In the genomic region with DNA sequence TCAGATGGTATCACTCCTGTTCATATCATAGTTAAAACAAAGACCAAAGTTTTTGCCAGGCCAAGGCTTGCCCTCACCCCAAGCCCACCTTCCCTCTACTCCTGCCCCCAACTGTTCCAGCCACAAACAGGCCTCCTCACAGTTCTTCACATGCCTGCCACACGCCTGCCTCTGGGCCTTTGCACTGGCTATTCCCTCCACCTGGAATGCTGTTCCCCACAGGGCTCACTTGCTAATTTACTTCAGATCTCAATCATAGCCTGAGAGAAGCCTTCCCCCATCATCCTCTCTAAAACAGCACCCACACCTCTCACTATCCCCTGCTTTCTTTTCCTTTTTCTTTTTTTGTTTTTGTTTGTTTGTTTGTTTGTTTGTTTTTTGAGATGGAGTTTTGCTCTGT, we compare ENCODE assay signal across 19 cellular contexts. TPM values are rescaled to one million over a fixed set of nuclear protein-coding genes. Genes with fewer than 3 reads are reported as not detected.
DNase-seq lines count a peak whose midpoint lies in the region; ATAC-seq, FAIRE-seq and TF ChIP-seq lines count a peak whose summit lies in the region.
"Had no signal": no experiment of that assay in that cellular context is flagged by ENCODE, and none has a peak within 500 bp of the region (broad histone marks: within the 10 kb centered on the region; RNA-seq: fewer than 3 reads in every experiment).

No MANE protein-coding gene starts in this region.

- TF ChIP-seq CTCF in A549 (IDR thresholded peaks at IDR 0.05) (no peak), HCT116 (IDR thresholded peaks at IDR 0.05 in 2 of 3, conservative IDR thresholded peaks at IDR 0.05 in 1 of 3; ENCODE audit: borderline replicate concordance in 1 of 3, insufficient read depth in 1 of 3, low read depth in 2 of 3, low read length in 2 of 3) (no peak), WTC11 (IDR thresholded peaks at IDR 0.05) (no peak), H1 (IDR thresholded peaks at IDR 0.05; ENCODE audit: control extremely low read depth in 1 of 3, insufficient read depth in 1 of 3, low read depth in 1 of 3, low read length in 3 of 3) (no peak), neural progenitor cell (IDR thresholded peaks at IDR 0.05) (no peak)

- H2AK5ac ChIP-seq in H1 (ENCODE audit: low read depth, low read length) = no peak overlapping the region

- TF ChIP-seq POLR2A in A549 (IDR thresholded peaks at IDR 0.05; ENCODE audit: low read length) = no peak
- no peak for TF ChIP-seq POLR2A in HCT116 (IDR thresholded peaks at IDR 0.05; ENCODE audit: borderline replicate concordance, extremely low read depth, insufficient read depth, insufficient read length)
- no peak for TF ChIP-seq POLR2A in H1 (IDR thresholded peaks at IDR 0.05; ENCODE audit: control extremely low read depth in 1 of 2, low read depth in 2 of 2, low read length in 2 of 2)

- H3K9me2 ChIP-seq in HCT116 (ENCODE audit: insufficient read depth) = no peaks in the 10 kb centered on the region

- no peaks in the 10 kb centered on the region for H3K79me1 ChIP-seq in H1 (ENCODE audit: low read depth, low read length)

- H3K4me1 Mint-ChIP-seq in WTC11 = peaks cover 20% of the 10 kb centered on the region
- H3K4me1 Mint-ChIP-seq in neural progenitor cell = peaks cover 18% of the 10 kb centered on the region

- no peak overlapping the region for H2BK15ac ChIP-seq in H1 (ENCODE audit: low read length)

- no peak overlapping the region for H3K18ac ChIP-seq in H1 (ENCODE audit: extremely low read depth, low read length)

- no peak overlapping the region for H3K4me3 ChIP-seq in A549
- H3K4me3 ChIP-seq in HCT116 (replicated peaks in 1 of 2; ENCODE audit: low read depth in 1 of 2, low read length in 2 of 2) = no peak overlapping the region
- H3K4me3 ChIP-seq in H1 (ENCODE audit: extremely low read depth in 1 of 4, insufficient read depth in 2 of 4, low read depth in 3 of 4, low read length in 4 of 4) = no peak overlapping the region
- H3K4me3 ChIP-seq in neural progenitor cell = no peak overlapping the region
- H3K4me3 ChIP-seq: GM23338 had no signal

- no peak overlapping the region for H3K56ac ChIP-seq in H1 (replicated peaks; ENCODE audit: insufficient read length, low read depth, low read length)

- intact Hi-C loops in HCT116 (cut with micrococcal nuclease) = no loop called here

- H3K27ac ChIP-seq in A549 (no peak overlapping the region; a peak in 1 of 6 replicates), HCT116 (ENCODE audit: low read depth, low read length) (no peak overlapping the region), H1 (ENCODE audit: low read depth, low read length) (no peak overlapping the region), neural progenitor cell (no peak overlapping the region)
- H3K27ac ChIP-seq: C4-2B had no signal

- H4K8ac ChIP-seq in H1 (ENCODE audit: extremely low read depth, insufficient read depth, low read length) = no peak overlapping the region

- H3K9me3 ChIP-seq in A549 = no peaks in the 10 kb centered on the region
- no peaks in the 10 kb centered on the region for H3K9me3 ChIP-seq in HCT116 (ENCODE audit: control insufficient read depth in 1 of 2, insufficient read depth in 1 of 2, low read depth in 1 of 2, low read length in 2 of 2)
- H3K9me3 ChIP-seq in H1 (ENCODE audit: insufficient read depth in 2 of 2, low read depth in 1 of 2, low read length in 1 of 2) = no peaks in the 10 kb centered on the region
- no peaks in the 10 kb centered on the region for H3K9me3 ChIP-seq in neural progenitor cell (ENCODE audit: low read depth)

- DNase-seq in A549 (ENCODE audit: low read depth in 1 of 2, low spot score in 1 of 2) (no peak), HCT116 (ENCODE audit: low read depth, low spot score) (no peak), WTC11 (ENCODE audit: low spot score) (no peak), H1 (ENCODE audit: low read depth in 1 of 2, low spot score in 2 of 2) (no peak), middle frontal gyrus (ENCODE audit: extremely low spot score, low spot score) (no peak), neural progenitor cell (ENCODE audit: low spot score) (no peak), HTR-8/SVneo (ENCODE audit: insufficient read length, low spot score) (no peak)
- no peak for DNase-seq in activated CD4-positive, CD25-positive, alpha-beta regulatory T cell (lab: John Stamatoyannopoulos, UW)
- DNase-seq: AML-193; CD4-positive, alpha-beta T cell; DMS153; DMS79; GDM1; H7 had no signal

- no peak overlapping the region for H4K91ac ChIP-seq in H1 (replicated peaks; ENCODE audit: insufficient read length, low read length)

- FAIRE-seq in A549 (lab: Jason Lieb, UNC) (no peak), H1 (lab: Jason Lieb, UNC) (no peak), HTR-8/SVneo (lab: Jason Lieb, UNC) (no peak)
- FAIRE-seq: A204.1, GM12892, GM18507 had no signal

- H3K4me1 ChIP-seq in A549 = peaks cover 18% of the 10 kb centered on the region
- H3K4me1 ChIP-seq in HCT116 (ENCODE audit: control insufficient read depth in 1 of 2, insufficient read depth in 2 of 2, low read length in 2 of 2) = peaks cover 8 to 36% of the 10 kb centered on the region in 2 experiments
- peaks cover 0 to 4% (median 3%) of the 10 kb centered on the region in 4 experiments; a peak in 5 of 7 replicates for H3K4me1 ChIP-seq in H1 (replicated peaks in 1 of 4; ENCODE audit: control insufficient read depth in 3 of 4, insufficient read depth in 4 of 4, low read length in 3 of 4)
- no peaks in the 10 kb centered on the region for H3K4me1 ChIP-seq in neural progenitor cell

- H3K23me2 ChIP-seq in H1 (ENCODE audit: low read depth, low read length) = peaks cover 2% of the 10 kb centered on the region; the same call in 1 of the 2 replicates

- WGBS in A549 (ENCODE audit: missing lambda C conversion rate) = 89% methylated on average over 1 of the region's 1 CpG
- WGBS in H1 (ENCODE audit: extremely low coverage in 1 of 2, insufficient coverage in 1 of 2, insufficient read length in 1 of 2, insufficient replicate concordance in 2 of 2, low coverage in 1 of 2, low lambda C conversion rate in 2 of 2, missing lambda C conversion rate in 1 of 2), 2 experiments = 90% methylated on average over 1 of the region's 1 CpG; no CpG with 5 or more reads in 1 of the 2 experiments

- ATAC-seq in A549 = no peak
- no peak for ATAC-seq in HCT116
- ATAC-seq in WTC11 = no peak
- ATAC-seq: GM23338 had no signal

- no peaks in the 10 kb centered on the region for H3K36me3 ChIP-seq in HCT116 (ENCODE audit: control insufficient read depth in 1 of 2, insufficient read depth in 2 of 2, low read length in 2 of 2)
- no peaks in the 10 kb centered on the region for H3K36me3 ChIP-seq in H1 (ENCODE audit: control insufficient read depth in 2 of 4, insufficient read depth in 4 of 4, low read length in 3 of 4)
- H3K36me3 ChIP-seq in neural progenitor cell = no peaks in the 10 kb centered on the region

- H3K4me2 ChIP-seq in A549 (no peak overlapping the region), HCT116 (ENCODE audit: low read length) (no peak overlapping the region), H1 (ENCODE audit: insufficient read depth in 1 of 2, low read depth in 2 of 2, low read length in 2 of 2) (no peak overlapping the region), neural progenitor cell (no peak overlapping the region)
- H3K4me2 ChIP-seq: GM23338 had no signal

- no peak overlapping the region for H3K4me3 Mint-ChIP-seq in WTC11
- H3K4me3 Mint-ChIP-seq in neural progenitor cell = no peak overlapping the region
- H3K4me3 Mint-ChIP-seq: CD4-positive, alpha-beta T cell; GM23338 had no signal

- peaks cover 10% of the 10 kb centered on the region for H3F3A ChIP-seq in neural progenitor cell (ENCODE audit: low read depth)

- H2BK5ac ChIP-seq in H1 (ENCODE audit: low read depth, low read length) = no peak overlapping the region

- H2BK20ac ChIP-seq in H1 (ENCODE audit: low read length) = no peak overlapping the region

- no peak overlapping the region for H4K5ac ChIP-seq in H1 (ENCODE audit: insufficient read length, low read depth, low read length)

- RAD21 ChIA-PET in HCT116 (lab: Charles Lee; ENCODE audit: low non-redundant PET in 1 of 2, low total read pairs in 2 of 2, uncharacterized antibody in 2 of 2, unreplicated experiment in 2 of 2) = no interaction called here

- peaks cover 3% of the 10 kb centered on the region for H3K79me2 ChIP-seq in HCT116 (ENCODE audit: insufficient read depth, low read length)
- H3K79me2 ChIP-seq in H1 (ENCODE audit: control insufficient read depth in 1 of 2, insufficient read depth in 2 of 2, low read length in 2 of 2) = no peaks in the 10 kb centered on the region
- peaks cover under 1% of the 10 kb centered on the region for H3K79me2 ChIP-seq in neural progenitor cell (ENCODE audit: low read depth)

- no peak overlapping the region for H3K4ac ChIP-seq in H1 (replicated peaks; ENCODE audit: insufficient read length, low read depth, low read length)

- no peaks in the 10 kb centered on the region; the same call in 1 of the 2 replicates for H3K27me3 Mint-ChIP-seq in WTC11 (ENCODE audit: low read depth)
- H3K27me3 Mint-ChIP-seq in neural progenitor cell (ENCODE audit: insufficient read depth, low read depth) = peaks cover 7% of the 10 kb centered on the region

- no peak overlapping the region for H3K27ac Mint-ChIP-seq in WTC11
- no peak overlapping the region for H3K27ac Mint-ChIP-seq in neural progenitor cell
- H3K27ac Mint-ChIP-seq: CD4-positive, alpha-beta T cell; GM23338 had no signal

- no peaks in the 10 kb centered on the region for H3K36me3 Mint-ChIP-seq in WTC11
- no peaks in the 10 kb centered on the region for H3K36me3 Mint-ChIP-seq in neural progenitor cell

- H3K9me3 Mint-ChIP-seq in WTC11 = no peaks in the 10 kb centered on the region
- no peaks in the 10 kb centered on the region for H3K9me3 Mint-ChIP-seq in neural progenitor cell
- H3K9me3 Mint-ChIP-seq: CD4-positive, alpha-beta T cell; GM23338 had no signal

- H4K20me1 ChIP-seq in HCT116 (ENCODE audit: insufficient read depth) (no peaks in the 10 kb centered on the region), H1 (replicated peaks in 1 of 2; ENCODE audit: control insufficient read depth in 1 of 2, insufficient read depth in 2 of 2, low read length in 2 of 2) (no peaks in the 10 kb centered on the region), neural progenitor cell (ENCODE audit: low read depth) (no peaks in the 10 kb centered on the region)

- BruUV-seq in HCT116 (replicated peaks; lab: Mats Ljungman, UMichigan) = no TSS peak

- H3K27me3 ChIP-seq in HCT116 (ENCODE audit: insufficient read depth, low read length) (no peaks in the 10 kb centered on the region), H1 (replicated peaks in 1 of 4; ENCODE audit: control insufficient read depth in 3 of 4, extremely low read depth in 1 of 4, insufficient read depth in 3 of 4, low read length in 3 of 4) (no peaks in the 10 kb centered on the region; a peak in 1 of 7 replicates), neural progenitor cell (no peaks in the 10 kb centered on the region)

- no peak overlapping the region for H2BK120ac ChIP-seq in H1 (replicated peaks; ENCODE audit: low read depth, low read length)

- no peak overlapping the region for H3K23ac ChIP-seq in H1 (ENCODE audit: insufficient read length)

- no peak overlapping the region for H3K9ac ChIP-seq in HCT116 (ENCODE audit: low read length)
- H3K9ac ChIP-seq in H1 (replicated peaks in 1 of 4; ENCODE audit: extremely low read depth in 1 of 4, low read depth in 3 of 4, low read length in 3 of 4) = no peak overlapping the region
- no peak overlapping the region for H3K9ac ChIP-seq in neural progenitor cell

- TF ChIP-seq RAD21 in A549 (conservative IDR thresholded peaks at IDR 0.05 in 1 of 2, IDR thresholded peaks at IDR 0.05 in 1 of 2) (no peak), HCT116 (IDR thresholded peaks at IDR 0.05; ENCODE audit: low read depth) (no peak), H1 (IDR thresholded peaks at IDR 0.05 in 1 of 2, conservative IDR thresholded peaks at IDR 0.05 in 1 of 2; ENCODE audit: low read depth in 2 of 2, low read length in 2 of 2) (no peak)

- TF ChIP-seq EP300 in A549 (IDR thresholded peaks at IDR 0.05) = no peak
- no peak for TF ChIP-seq EP300 in H1 (IDR thresholded peaks at IDR 0.05; ENCODE audit: borderline replicate concordance in 1 of 2, low read depth in 2 of 2, low read length in 2 of 2)

- CTCF ChIA-PET in A549 (lab: Yijun Ruan, JAX) = interaction anchor here (0.5 to 29.8 kb wide), 4 partner anchors 6 to 78 kb away, joined by 4 to 1023 read pairs (median 295); partner anchors contain the start of genes AXL and HNRNPUL1
- CTCF ChIA-PET in HCT116 (lab: Charles Lee) = no interaction called here
- CTCF ChIA-PET in WTC11 (lab: Charles Lee) = no interaction called here
- CTCF ChIA-PET in H1 (lab: Charles Lee; ENCODE audit: partially characterized antibody) = interaction anchor here (1.0 kb wide), 1 partner anchor 10 kb away, joined by 4 read pairs; no protein-coding TSS in a partner anchor

- H2AFZ ChIP-seq in HCT116 (ENCODE audit: low read depth, low read length, poor library complexity, severe bottlenecking) = no peak overlapping the region
- H2AFZ ChIP-seq in H1 (ENCODE audit: low read length) = no peak overlapping the region
- H2AFZ ChIP-seq in neural progenitor cell (replicated peaks) = no peak overlapping the region
- H2AFZ ChIP-seq: GM23338 had no signal

- POLR2A ChIA-PET in A549 (lab: Yijun Ruan, JAX) (no interaction called here), HCT116 (lab: Charles Lee) (no interaction called here), WTC11 (lab: Charles Lee) (no interaction called here), H1 (lab: Charles Lee; ENCODE audit: partially characterized antibody) (interaction anchor here (1.5 kb wide), 1 partner anchor 9 kb away, joined by 3 read pairs; no protein-coding TSS in a partner anchor)

- no peak overlapping the region for H3K14ac ChIP-seq in H1 (ENCODE audit: insufficient read length)

- H2BK12ac ChIP-seq in H1 (ENCODE audit: low read depth, low read length) = no peak overlapping the region

RNA-seq across cellular contexts. Expression of gene AXL, which starts 4.9 kb away (rescaled TPM):
- 60.1 and 60.3 TPM in 2 replicates for polyA plus RNA-seq in A549 (2011; rRNA removed)
- 66.8 and 78.1 TPM in 2 replicates for polyA plus RNA-seq in A549 (2012; cell fraction: cytosol; rRNA removed)
- 128 and 129 TPM in 2 replicates for polyA plus RNA-seq in A549 (2012; cell fraction: nucleus; rRNA removed)
- 45.4 to 69.4 TPM (median 47.8 TPM) in 3 replicates for polyA plus RNA-seq in A549 (2017; fragmentation: RNase III; extraction: RNeasy Plus Mini Kit Qiagen cat#74134 plus additional on column Dnase treatment)
- polyA minus RNA-seq in A549 (2011; rRNA and poly(A)+ RNA removed) = 378 and 386 TPM in 2 replicates
- 47.4 TPM for total RNA-seq in HCT116 (2021; ENCODE audit: unreplicated experiment)
- 48.4 and 49.6 TPM in 2 replicates for polyA plus RNA-seq in HCT116 (2012)
- total RNA-seq in WTC11 (2021) = 25.0 to 27.3 TPM (median 27.0 TPM) in 3 replicates
- 51.0 and 53.3 TPM in 2 replicates for total RNA-seq in H1 (2021; fragmentation: NEBNext Ultra II Directional; extraction: Animal tissue kit (Norgen Biotek cat#: 25700))
- 35.3 and 62.4 TPM in 2 replicates for polyA plus RNA-seq in H1 (2011; rRNA removed)
- 32.1 TPM for polyA plus RNA-seq in H1 (2011; cell fraction: cytosol; rRNA removed)
- polyA plus RNA-seq in H1 (2011; cell fraction: nucleus; rRNA removed) = 35.7 TPM
- polyA plus RNA-seq in H1 (2012, experiment 1 of 2) = 25.0 to 41.1 TPM (median 36.3 TPM) in 4 replicates
- polyA plus RNA-seq in H1 (2012, experiment 2 of 2) = 20.2 TPM
- 28.7 TPM for polyA plus RNA-seq in H1 (2013, experiment 1 of 2)
- polyA plus RNA-seq in H1 (2013, experiment 2 of 2) = 31.9 TPM
- polyA minus RNA-seq in H1 (2011; rRNA and poly(A)+ RNA removed) = 88.6 and 100 TPM in 2 replicates
- 72.1 TPM for polyA minus RNA-seq in H1 (2011; cell fraction: cytosol; rRNA and poly(A)+ RNA removed)
- polyA minus RNA-seq in H1 (2011; cell fraction: nucleus; rRNA and poly(A)+ RNA removed) = 34.7 TPM
- total RNA-seq in neural progenitor cell (ENCODE audit: low replicate concordance) = 24.7 and 45.6 TPM in 2 replicates

RNA-seq across cellular contexts. Expression of gene CYP2S1, which starts 21.1 kb away (rescaled TPM):
- polyA plus RNA-seq in A549 (2011; rRNA removed) (8.6 and 19.7 TPM in 2 replicates), A549 (2017; fragmentation: RNase III; extraction: RNeasy Plus Mini Kit Qiagen cat#74134 plus additional on column Dnase treatment) (25.2 to 28.1 TPM (median 26.6 TPM) in 3 replicates), H1 (2011; rRNA removed) (97.9 and 210 TPM in 2 replicates)
- 12.2 and 13.5 TPM in 2 replicates for polyA plus RNA-seq in A549 (2012; cell fraction: cytosol; rRNA removed)
- 18.7 and 22.1 TPM in 2 replicates for polyA plus RNA-seq in A549 (2012; cell fraction: nucleus; rRNA removed)
- polyA minus RNA-seq in A549 (2011; rRNA and poly(A)+ RNA removed) = 14.1 and 16.4 TPM in 2 replicates
- total RNA-seq in HCT116 (2021; ENCODE audit: unreplicated experiment) (17.6 TPM), WTC11 (2021) (173 to 191 TPM (median 188 TPM) in 3 replicates), neural progenitor cell (ENCODE audit: low replicate concordance) (2.0 and 8.3 TPM in 2 replicates)
- polyA plus RNA-seq in HCT116 (2012) = 21.8 TPM in 2 replicates
- 245 and 267 TPM in 2 replicates for total RNA-seq in H1 (2021; fragmentation: NEBNext Ultra II Directional; extraction: Animal tissue kit (Norgen Biotek cat#: 25700))
- polyA plus RNA-seq in H1 (2011; cell fraction: cytosol; rRNA removed) = 52.4 TPM
- polyA plus RNA-seq in H1 (2011; cell fraction: nucleus; rRNA removed) = 157 TPM
- polyA plus RNA-seq in H1 (2012, experiment 1 of 2) = 214 to 243 TPM (median 222 TPM) in 4 replicates
- 261 TPM for polyA plus RNA-seq in H1 (2012, experiment 2 of 2)
- polyA plus RNA-seq in H1 (2013, experiment 1 of 2) = 325 TPM
- polyA plus RNA-seq in H1 (2013, experiment 2 of 2) = 381 TPM
- 53.2 and 95.0 TPM in 2 replicates for polyA minus RNA-seq in H1 (2011; rRNA and poly(A)+ RNA removed)
- 96.9 TPM for polyA minus RNA-seq in H1 (2011; cell fraction: cytosol; rRNA and poly(A)+ RNA removed)
- 50.5 TPM for polyA minus RNA-seq in H1 (2011; cell fraction: nucleus; rRNA and poly(A)+ RNA removed)

RNA-seq across cellular contexts. Expression of gene HNRNPUL1, which starts 50.0 kb away (rescaled TPM):
- polyA plus RNA-seq in A549 (2011; rRNA removed) (89.5 and 117 TPM in 2 replicates), A549 (2017; fragmentation: RNase III; extraction: RNeasy Plus Mini Kit Qiagen cat#74134 plus additional on column Dnase treatment) (272 to 278 TPM (median 273 TPM) in 3 replicates), H1 (2011; rRNA removed) (99.5 and 157 TPM in 2 replicates)
- 77.4 and 104 TPM in 2 replicates for polyA plus RNA-seq in A549 (2012; cell fraction: cytosol; rRNA removed)
- polyA plus RNA-seq in A549 (2012; cell fraction: nucleus; rRNA removed) = 94.8 and 133 TPM in 2 replicates
- 118 and 124 TPM in 2 replicates for polyA minus RNA-seq in A549 (2011; rRNA and poly(A)+ RNA removed)
- total RNA-seq in HCT116 (2021; ENCODE audit: unreplicated experiment) (201 TPM), WTC11 (2021) (246 to 282 TPM (median 257 TPM) in 3 replicates), neural progenitor cell (ENCODE audit: low replicate concordance) (126 and 188 TPM in 2 replicates)
- polyA plus RNA-seq in HCT116 (2012) = 122 and 130 TPM in 2 replicates
- 264 and 268 TPM in 2 replicates for total RNA-seq in H1 (2021; fragmentation: NEBNext Ultra II Directional; extraction: Animal tissue kit (Norgen Biotek cat#: 25700))
- polyA plus RNA-seq in H1 (2011; cell fraction: cytosol; rRNA removed) = 56.3 TPM
- 88.3 TPM for polyA plus RNA-seq in H1 (2011; cell fraction: nucleus; rRNA removed)
- polyA plus RNA-seq in H1 (2012, experiment 1 of 2) = 160 to 208 TPM (median 194 TPM) in 4 replicates
- 135 TPM for polyA plus RNA-seq in H1 (2012, experiment 2 of 2)
- polyA plus RNA-seq in H1 (2013, experiment 1 of 2) = 206 TPM
- polyA plus RNA-seq in H1 (2013, experiment 2 of 2) = 213 TPM
- 91.8 and 93.7 TPM in 2 replicates for polyA minus RNA-seq in H1 (2011; rRNA and poly(A)+ RNA removed)
- 73.7 TPM for polyA minus RNA-seq in H1 (2011; cell fraction: cytosol; rRNA and poly(A)+ RNA removed)
- 84.1 TPM for polyA minus RNA-seq in H1 (2011; cell fraction: nucleus; rRNA and poly(A)+ RNA removed)

Comparison
In these comparisons a context has a peak if more than half of its experiments do, and no peak if none do; other contexts are left out.
1. CTCF ChIA-PET loops: an anchor here in A549 (0.5 to 29.8 kb wide) and H1 (1.0 kb wide); none called in HCT116 and WTC11.